In genomic region chr11:117747892-117748291, GRCh38 we compare ENCODE assay signal across 23 cellular contexts. TPM values are rescaled to one million over a fixed set of nuclear protein-coding genes. Genes with fewer than 3 reads are reported as not detected.
DNase-seq lines count a peak whose midpoint lies in the region; ATAC-seq, FAIRE-seq and TF ChIP-seq lines count a peak whose summit lies in the region.
"Had no signal": no experiment of that assay in that cellular context is flagged by ENCODE, and none has a peak within 500 bp of the region (broad histone marks: within the 10 kb centered on the region; RNA-seq: fewer than 3 reads in every experiment).

No MANE protein-coding gene starts in this region.

- no peak overlapping the region for H3K4ac ChIP-seq in H1 (replicated peaks; ENCODE audit: insufficient read length, low read depth, low read length)

- WGBS in HepG2 (ENCODE audit: low lambda C conversion rate) = 78% methylated on average over 3 of the region's 3 CpGs
- WGBS in right lobe of liver (ENCODE audit: insufficient coverage, low coverage, low lambda C conversion rate, missing lambda C conversion rate) = 90% methylated on average over 2 of the region's 3 CpGs
- WGBS in H1 (ENCODE audit: extremely low coverage in 1 of 2, insufficient coverage in 1 of 2, insufficient read length in 1 of 2, insufficient replicate concordance in 2 of 2, low coverage in 1 of 2, low lambda C conversion rate in 2 of 2, missing lambda C conversion rate in 1 of 2), 2 experiments = 93% methylated on average over 3 of the region's 3 CpGs; no CpG with 5 or more reads in 1 of the 2 experiments

- H4K8ac ChIP-seq in H1 (ENCODE audit: extremely low read depth, insufficient read depth, low read length) = no peak overlapping the region

- CTCF ChIA-PET in HepG2 (lab: Yijun Ruan, JAX; ENCODE audit: low intra/inter-chr PET ratio, low total read pairs) = no interaction called here
- CTCF ChIA-PET in H1 (lab: Charles Lee; ENCODE audit: partially characterized antibody) = interaction anchor here (1.0 to 1.2 kb wide), 3 partner anchors 36 to 70 kb away, joined by 3 to 6 read pairs (median 3); no protein-coding TSS in a partner anchor

- H3K9ac ChIP-seq in HepG2 (ENCODE audit: insufficient read depth, low read depth, low read length) (no peak overlapping the region), H1 (replicated peaks in 1 of 4; ENCODE audit: extremely low read depth in 1 of 4, low read depth in 3 of 4, low read length in 3 of 4) (no peak overlapping the region)
- H3K9ac ChIP-seq: BLaER1 treated with 17β-estradiol and CSF1 and Interleukin-3, amounts not matched to agents 10 nM and 100 nM had no signal

- no peaks in the 10 kb centered on the region; the same call in 1 of the 2 replicates for H3K79me1 ChIP-seq in H1 (ENCODE audit: low read depth, low read length)

- H2AFZ ChIP-seq in HepG2 (ENCODE audit: low read length) = no peak overlapping the region
- H2AFZ ChIP-seq in H1 (ENCODE audit: low read length) = no peak overlapping the region

- no TSS peak for BruUV-seq in HepG2 (replicated peaks; lab: Mats Ljungman, UMichigan)

- TF ChIP-seq RAD21 in HepG2 (CRISPR knock-in tag; IDR thresholded peaks at IDR 0.05) (no peak), H1 (IDR thresholded peaks at IDR 0.05 in 1 of 2, conservative IDR thresholded peaks at IDR 0.05 in 1 of 2; ENCODE audit: low read depth in 2 of 2, low read length in 2 of 2) (no peak)

- no peak for DNase-seq in HepG2 (ENCODE audit: low spot score)
- no peak for DNase-seq in right lobe of liver
- no peak for DNase-seq in H1 (ENCODE audit: low read depth in 1 of 2, low spot score in 2 of 2)
- DNase-seq in progenitor cell of endocrine pancreas (ENCODE audit: low spot score, unreplicated experiment) = no peak
- no peak for DNase-seq in activated CD4-positive, alpha-beta T cell treated with anti-CD3 and anti-CD28 coated beads for 1 hour
- DNase-seq: AML-193; Caco-2; Calu3; CD4-positive, alpha-beta T cell; CD8-positive, alpha-beta T cell; DMS79 treated with DMSO at 0.1 percent for 48 hours; GF-D8 had no signal

- H3K79me2 ChIP-seq in HepG2 (ENCODE audit: insufficient read depth, low read length) = no peaks in the 10 kb centered on the region
- no peaks in the 10 kb centered on the region for H3K79me2 ChIP-seq in H1 (ENCODE audit: control insufficient read depth in 1 of 2, insufficient read depth in 2 of 2, low read length in 2 of 2)

- TF ChIP-seq CTCF in HepG2 (CRISPR knock-in tag; IDR thresholded peaks at IDR 0.05) = no peak
- TF ChIP-seq CTCF in right lobe of liver (IDR thresholded peaks at IDR 0.05) = no peak
- TF ChIP-seq CTCF in H1 (IDR thresholded peaks at IDR 0.05; ENCODE audit: control extremely low read depth in 1 of 3, insufficient read depth in 1 of 3, low read depth in 1 of 3, low read length in 3 of 3) = no peak
- TF ChIP-seq CTCF in progenitor cell of endocrine pancreas (IDR thresholded peaks at IDR 0.05; ENCODE audit: unreplicated experiment) = no peak

- H2BK20ac ChIP-seq in H1 (ENCODE audit: low read length) = no peak overlapping the region

- H3K27ac Mint-ChIP-seq in progenitor cell of endocrine pancreas = no peak overlapping the region
- H3K27ac Mint-ChIP-seq: B cell; CD4-positive, alpha-beta T cell; CD8-positive, alpha-beta T cell had no signal

- in situ Hi-C loops in HepG2 (cut with HindIII; ENCODE audit: extremely low pct_ligation_motif_present, low pct_unique_long_range_greater_than_20kb) = no loop called here

- no peak overlapping the region for H3K56ac ChIP-seq in H1 (replicated peaks; ENCODE audit: insufficient read length, low read depth, low read length)

- H3K36me3 ChIP-seq in HepG2 (replicated peaks in 1 of 2; ENCODE audit: control insufficient read depth in 1 of 2, insufficient read depth in 2 of 2, low read length in 2 of 2) (no peaks in the 10 kb centered on the region), right lobe of liver (no peaks in the 10 kb centered on the region), H1 (ENCODE audit: control insufficient read depth in 2 of 4, insufficient read depth in 4 of 4, low read length in 3 of 4) (no peaks in the 10 kb centered on the region)
- H3K36me3 ChIP-seq: BLaER1 treated with 17β-estradiol and CSF1 and Interleukin-3, amounts not matched to agents 10 nM and 100 nM had no signal

- H3K36me3 Mint-ChIP-seq in progenitor cell of endocrine pancreas (ENCODE audit: insufficient read depth) = no peaks in the 10 kb centered on the region
- H3K36me3 Mint-ChIP-seq: CD8-positive, alpha-beta T cell had no signal

- no peak for TF ChIP-seq EP300 in HepG2 (IDR thresholded peaks at IDR 0.05; ENCODE audit: low read depth in 2 of 2, low read length in 2 of 2)
- TF ChIP-seq EP300 in HepG2 (CRISPR knock-in tag; IDR thresholded peaks at IDR 0.05; ENCODE audit: borderline replicate concordance) = no peak
- no peak for TF ChIP-seq EP300 in H1 (IDR thresholded peaks at IDR 0.05; ENCODE audit: borderline replicate concordance in 1 of 2, low read depth in 2 of 2, low read length in 2 of 2)

- FAIRE-seq in HepG2 (lab: Jason Lieb, UNC) = no peak
- FAIRE-seq in H1 (lab: Jason Lieb, UNC) = no peak
- FAIRE-seq: A549, D721Med, G401.6, GM12891, GM19239 had no signal

- TF ChIP-seq POLR2A in HepG2 (IDR thresholded peaks at IDR 0.05; ENCODE audit: insufficient read depth in 1 of 2, low read depth in 2 of 2, low read length in 2 of 2) = no peak
- no peak for TF ChIP-seq POLR2A in right lobe of liver (IDR thresholded peaks at IDR 0.05)
- no peak for TF ChIP-seq POLR2A in H1 (IDR thresholded peaks at IDR 0.05; ENCODE audit: control extremely low read depth in 1 of 2, low read depth in 2 of 2, low read length in 2 of 2)

- no peak overlapping the region for H4K5ac ChIP-seq in H1 (ENCODE audit: insufficient read length, low read depth, low read length)

- POLR2A ChIA-PET in HepG2 (lab: Yijun Ruan, JAX) = no interaction called here
- POLR2A ChIA-PET in H1 (lab: Charles Lee; ENCODE audit: partially characterized antibody) = no interaction called here

- no peak overlapping the region for H2BK12ac ChIP-seq in H1 (ENCODE audit: low read depth, low read length)

- H3K27me3 ChIP-seq in HepG2 (ENCODE audit: control insufficient read depth in 1 of 2, insufficient read depth in 2 of 2, low read length in 2 of 2) (peaks cover 0 to 7% of the 10 kb centered on the region in 2 experiments; a peak in 2 of 5 replicates), right lobe of liver (no peaks in the 10 kb centered on the region), H1 (replicated peaks in 1 of 4; ENCODE audit: control insufficient read depth in 3 of 4, extremely low read depth in 1 of 4, insufficient read depth in 3 of 4, low read length in 3 of 4) (no peaks in the 10 kb centered on the region; a peak in 1 of 7 replicates)
- H3K27me3 ChIP-seq: BLaER1 treated with 17β-estradiol and CSF1 and Interleukin-3, amounts not matched to agents 10 nM and 100 nM had no signal

- intact Hi-C loops in HepG2 (cut with micrococcal nuclease; ENCODE audit: unreplicated experiment) = no loop called here
- intact Hi-C loops in right lobe of liver (cut with DNase I) = no loop called here

- H3K27ac ChIP-seq in HepG2 (ENCODE audit: extremely low read length, insufficient read depth, low read length) (no peak overlapping the region), right lobe of liver (no peak overlapping the region), H1 (ENCODE audit: low read depth, low read length) (no peak overlapping the region)
- H3K27ac ChIP-seq: 22Rv1; A549; BLaER1 treated with 17β-estradiol and CSF1 and Interleukin-3, amounts not matched to agents 10 nM and 100 nM; C4-2B had no signal

- H2BK5ac ChIP-seq in H1 (ENCODE audit: low read depth, low read length) = no peak overlapping the region

- H3K27me3 Mint-ChIP-seq in progenitor cell of endocrine pancreas = peaks cover 14% of the 10 kb centered on the region

- peaks cover 10% of the 10 kb centered on the region; the same call in 1 of the 2 replicates for H4K20me1 ChIP-seq in HepG2 (ENCODE audit: insufficient read depth, low read length)
- no peaks in the 10 kb centered on the region for H4K20me1 ChIP-seq in H1 (replicated peaks in 1 of 2; ENCODE audit: control insufficient read depth in 1 of 2, insufficient read depth in 2 of 2, low read length in 2 of 2)

- no peak overlapping the region for H3K18ac ChIP-seq in H1 (ENCODE audit: extremely low read depth, low read length)

- ATAC-seq in HepG2 (no peak), right lobe of liver (no peak)
- ATAC-seq: A549; CD8-positive, alpha-beta T cell had no signal

- no peaks in the 10 kb centered on the region for H3K9me3 ChIP-seq in HepG2 (ENCODE audit: low read length)
- no peaks in the 10 kb centered on the region for H3K9me3 ChIP-seq in right lobe of liver
- H3K9me3 ChIP-seq in H1 (ENCODE audit: insufficient read depth in 2 of 2, low read depth in 1 of 2, low read length in 1 of 2) = no peaks in the 10 kb centered on the region
- H3K9me3 ChIP-seq: A549; BLaER1 treated with 17β-estradiol and CSF1 and Interleukin-3, amounts not matched to agents 10 nM and 100 nM; Caco-2 had no signal

- no peaks in the 10 kb centered on the region for H3K23me2 ChIP-seq in H1 (ENCODE audit: low read depth, low read length)

- H3K4me3 ChIP-seq in HepG2 (replicated peaks in 1 of 3; ENCODE audit: insufficient read depth in 1 of 3, low read depth in 2 of 3, low read length in 3 of 3) = no peak overlapping the region
- no peak overlapping the region for H3K4me3 ChIP-seq in right lobe of liver
- H3K4me3 ChIP-seq in H1 (ENCODE audit: extremely low read depth in 1 of 4, insufficient read depth in 2 of 4, low read depth in 3 of 4, low read length in 4 of 4) = no peak overlapping the region
- H3K4me3 ChIP-seq: A549; BLaER1 treated with 17β-estradiol and CSF1 and Interleukin-3, amounts not matched to agents 10 nM and 100 nM had no signal

- H2BK15ac ChIP-seq in H1 (ENCODE audit: low read length) = 0 out of 2 replicates have a peak overlapping the region, but pooled peaks have one; percentile 23

- H3K9me3 Mint-ChIP-seq in progenitor cell of endocrine pancreas (ENCODE audit: low read depth) = no peaks in the 10 kb centered on the region
- H3K9me3 Mint-ChIP-seq: CD4-positive, alpha-beta T cell; CD8-positive, alpha-beta T cell had no signal

- no peak overlapping the region for H2BK120ac ChIP-seq in H1 (replicated peaks; ENCODE audit: low read depth, low read length)

- no peak overlapping the region for H3K14ac ChIP-seq in H1 (ENCODE audit: insufficient read length)

- H3K4me1 ChIP-seq in HepG2 (ENCODE audit: insufficient read depth, low read length) (peaks cover 50% of the 10 kb centered on the region), right lobe of liver (peaks cover 0 to 16% (median 0%) of the 10 kb centered on the region in 4 donors), H1 (replicated peaks in 1 of 4; ENCODE audit: control insufficient read depth in 3 of 4, insufficient read depth in 4 of 4, low read length in 3 of 4) (peaks cover 0 to 4% (median 1%) of the 10 kb centered on the region in 4 experiments; a peak in 5 of 7 replicates)
- H3K4me1 ChIP-seq: A549 had no signal

- H3K23ac ChIP-seq in H1 (ENCODE audit: insufficient read length) = no peak overlapping the region

- no peak overlapping the region for H3K4me2 ChIP-seq in HepG2 (ENCODE audit: low read depth, low read length)
- no peak overlapping the region for H3K4me2 ChIP-seq in H1 (ENCODE audit: insufficient read depth in 1 of 2, low read depth in 2 of 2, low read length in 2 of 2)
- H3K4me2 ChIP-seq: A549; BLaER1 treated with 17β-estradiol and CSF1 and Interleukin-3, amounts not matched to agents 10 nM and 100 nM had no signal

- H2AK5ac ChIP-seq in H1 (ENCODE audit: low read depth, low read length) = no peak overlapping the region

- no peak overlapping the region for H4K91ac ChIP-seq in H1 (replicated peaks; ENCODE audit: insufficient read length, low read length)

- peaks cover 33% of the 10 kb centered on the region for H3K4me1 Mint-ChIP-seq in progenitor cell of endocrine pancreas (ENCODE audit: low read depth)
- H3K4me1 Mint-ChIP-seq: B cell had no signal

- H3K4me3 Mint-ChIP-seq in progenitor cell of endocrine pancreas (ENCODE audit: low read depth) = no peak overlapping the region
- H3K4me3 Mint-ChIP-seq: B cell; CD4-positive, alpha-beta T cell; CD8-positive, alpha-beta T cell had no signal

RNA-seq across cellular contexts. Expression of gene DSCAML1, which starts 49.1 kb away (rescaled TPM):
- total RNA-seq in HepG2 (2016; rRNA removed; fragmentation: Illumina TruSeq; extraction: Trizol) = 0.14 and 0.29 TPM in 2 replicates
- total RNA-seq in HepG2 (2016; cell fraction: cytosol; rRNA removed; fragmentation: Illumina TruSeq; extraction: Trizol; ENCODE audit: low read depth) = 0.61 and 0.88 TPM in 2 replicates
- total RNA-seq in HepG2 (2016; cell fraction: insoluble cytoplasmic fraction; rRNA removed; fragmentation: Illumina TruSeq; extraction: Trizol) = 0.24 and 0.35 TPM in 2 replicates
- total RNA-seq in HepG2 (2016; cell fraction: membrane; rRNA removed; fragmentation: Illumina TruSeq; extraction: Trizol) = 0.17 and 0.28 TPM in 2 replicates
- total RNA-seq in HepG2 (2016; cell fraction: nucleus; rRNA removed; fragmentation: Illumina TruSeq; extraction: Trizol) = 0.47 and 0.50 TPM in 2 replicates
- polyA plus RNA-seq in HepG2 (2011; rRNA removed) = 0.40 and 0.72 TPM in 2 replicates
- 0.15 and 0.35 TPM in 2 replicates for polyA plus RNA-seq in HepG2 (2011; cell fraction: cytosol; rRNA removed)
- polyA plus RNA-seq in HepG2 (2011; cell fraction: nucleus; rRNA removed) = 2.6 and 4.1 TPM in 2 replicates
- polyA plus RNA-seq in HepG2 (2012) = 0.48 and 0.69 TPM in 2 replicates
- 0.06 and 0.07 TPM in 2 replicates for polyA plus RNA-seq in HepG2 (2016; cell fraction: cytosol; fragmentation: Illumina TruSeq; extraction: Trizol; ENCODE audit: low read depth)
- 0.14 and 0.19 TPM in 2 replicates for polyA plus RNA-seq in HepG2 (2016; cell fraction: insoluble cytoplasmic fraction; fragmentation: Illumina TruSeq; extraction: Trizol; ENCODE audit: low read depth)
- 0.09 and 0.14 TPM in 2 replicates for polyA plus RNA-seq in HepG2 (2016; cell fraction: membrane; fragmentation: Illumina TruSeq; extraction: Trizol; ENCODE audit: low read depth)
- polyA plus RNA-seq in HepG2 (2016; cell fraction: nucleus; fragmentation: Illumina TruSeq; extraction: Trizol; ENCODE audit: insufficient read depth, low read depth) = 0.24 and 0.74 TPM in 2 replicates
- polyA minus RNA-seq in HepG2 (2011; rRNA and poly(A)+ RNA removed; ENCODE audit: low replicate concordance) = 1.8 TPM in 1 of 2 replicates, not detected in the other
- 0.18 and 0.20 TPM in 2 replicates for polyA minus RNA-seq in HepG2 (2011; cell fraction: cytosol; rRNA and poly(A)+ RNA removed)
- 2.7 and 6.2 TPM in 2 replicates for polyA minus RNA-seq in HepG2 (2011; cell fraction: nucleus; rRNA and poly(A)+ RNA removed)
- under 1 TPM in 5 of 6 experiments, not detected in 1; 0.06 to 0.92 (median 0.22) TPM for total RNA-seq in right lobe of liver
- 0.19 and 0.27 TPM in 2 replicates for total RNA-seq in H1 (2021; fragmentation: NEBNext Ultra II Directional; extraction: Animal tissue kit (Norgen Biotek cat#: 25700))
- polyA plus RNA-seq in H1 (2011; rRNA removed) = 0.24 and 0.25 TPM in 2 replicates
- polyA plus RNA-seq in H1 (2011; cell fraction: cytosol; rRNA removed) = 0.16 TPM
- 0.39 TPM for polyA plus RNA-seq in H1 (2011; cell fraction: nucleus; rRNA removed)
- 0.08 to 0.35 TPM (median 0.18 TPM) in 4 replicates for polyA plus RNA-seq in H1 (2012, experiment 1 of 2)
- polyA plus RNA-seq in H1 (2012, experiment 2 of 2) = 0.04 TPM
- polyA plus RNA-seq in H1 (2013, experiment 1 of 2) = 0.10 TPM
- 0.22 TPM for polyA plus RNA-seq in H1 (2013, experiment 2 of 2)
- polyA minus RNA-seq in H1 (2011; rRNA and poly(A)+ RNA removed) = 0.10 and 0.54 TPM in 2 replicates
- not detected for polyA minus RNA-seq in H1 (2011; cell fraction: cytosol; rRNA and poly(A)+ RNA removed)
- 3.2 TPM for polyA minus RNA-seq in H1 (2011; cell fraction: nucleus; rRNA and poly(A)+ RNA removed)
- total RNA-seq in progenitor cell of endocrine pancreas = 2.1 and 2.7 TPM in 2 replicates
- total RNA-seq: A172, Caco-2 had no signal
- polyA plus RNA-seq: BJ had no signal

Comparison
In these comparisons a context has a peak if more than half of its experiments do, and no peak if none do; other contexts are left out.
1. Of the 41 proteins assayed by ChIP-seq in both HepG2 and H1: peak only in HepG2: none; only in H1: KDM1A; in both: none; in neither: 40.